ENCODE assay signal across 8 cellular contexts in the genomic region with DNA sequence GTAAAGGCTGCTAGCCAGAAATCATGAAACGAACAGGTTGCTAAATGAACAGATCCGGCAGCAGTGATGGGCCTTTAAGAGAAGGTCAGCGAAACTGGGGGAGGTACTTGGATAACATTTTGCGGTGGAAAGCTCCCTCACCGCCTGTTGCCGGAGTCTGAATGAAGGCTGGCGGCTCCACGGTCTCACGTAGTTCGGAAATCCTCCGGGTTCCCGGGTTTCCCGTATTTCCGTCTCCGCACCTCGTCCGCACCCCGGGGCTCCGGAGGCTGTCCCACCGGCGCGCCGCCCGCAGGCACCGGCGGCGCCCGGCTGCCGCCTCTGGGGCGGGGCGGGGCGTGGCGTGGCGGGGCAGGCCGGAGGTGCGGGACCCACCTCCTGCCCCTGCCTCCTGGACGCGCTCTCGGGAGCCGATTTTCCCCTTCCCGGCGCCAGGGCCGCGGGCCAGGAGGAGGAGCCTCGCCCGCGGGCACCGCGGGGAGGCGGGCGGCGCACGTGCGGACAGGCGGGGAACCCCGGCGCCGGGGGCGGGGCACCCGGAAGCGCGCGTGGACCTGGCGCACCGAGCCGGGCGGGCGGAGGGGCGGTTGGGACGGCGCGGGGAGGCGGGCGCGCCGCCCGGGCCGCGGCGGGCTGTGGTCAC. TPM values are rescaled to one million over a fixed set of nuclear protein-coding genes. Genes with fewer than 3 reads are reported as not detected.
DNase-seq lines count a peak whose midpoint lies in the region; ATAC-seq and TF ChIP-seq lines count a peak whose summit lies in the region.

A gene with protein sequence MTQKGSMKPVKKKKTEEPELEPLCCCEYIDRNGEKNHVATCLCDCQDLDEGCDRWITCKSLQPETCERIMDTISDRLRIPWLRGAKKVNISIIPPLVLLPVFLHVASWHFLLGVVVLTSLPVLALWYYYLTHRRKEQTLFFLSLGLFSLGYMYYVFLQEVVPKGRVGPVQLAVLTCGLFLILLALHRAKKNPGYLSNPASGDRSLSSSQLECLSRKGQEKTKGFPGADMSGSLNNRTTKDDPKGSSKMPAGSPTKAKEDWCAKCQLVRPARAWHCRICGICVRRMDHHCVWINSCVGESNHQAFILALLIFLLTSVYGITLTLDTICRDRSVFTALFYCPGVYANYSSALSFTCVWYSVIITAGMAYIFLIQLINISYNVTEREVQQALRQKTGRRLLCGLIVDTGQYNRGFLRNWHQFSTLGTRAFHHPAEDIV (plus strand): TSS at position 642 of the 643 bp plus-strand sequence. CDS start 790 bp downstream, outside the sequence.

- H3K9me3 Mint-ChIP-seq in CD14-positive monocyte, result peaks cover 0 to 2% (median 0%) of the 10 kb centered on the region in 7 donors
- no peaks in the 10 kb centered on the region for H3K9me3 Mint-ChIP-seq in effector memory CD8-positive, alpha-beta T cell

- H3K27me3 Mint-ChIP-seq in CD14-positive monocyte (ENCODE audit: low read depth in 3 of 3), result peaks cover 11 to 28% (median 17%) of the 10 kb centered on the region in 3 donors
- peaks cover 11 to 27% of the 10 kb centered on the region in 2 donors for H3K27me3 Mint-ChIP-seq in effector memory CD8-positive, alpha-beta T cell

- WGBS in mesodermal cell (ENCODE audit: insufficient coverage in 2 of 2), 2 experiments, result 0 to 1% methylated on average over 48 to 64 of the region's 80 CpGs

- no peaks in the 10 kb centered on the region for H3K36me3 ChIP-seq in mesodermal cell (ENCODE audit: control insufficient read depth, insufficient read depth, low read length)

- H3K36me3 Mint-ChIP-seq in CD14-positive monocyte, result peaks cover 0 to 3% of the 10 kb centered on the region in 2 donors
- no peaks in the 10 kb centered on the region for H3K36me3 Mint-ChIP-seq in effector memory CD8-positive, alpha-beta T cell (ENCODE audit: insufficient read depth)

- H3K9me3 ChIP-seq in mesodermal cell (ENCODE audit: control insufficient read depth, low read length), result no peaks in the 10 kb centered on the region

- no peaks in the 10 kb centered on the region for H3K4me1 ChIP-seq in mesodermal cell (ENCODE audit: control insufficient read depth, insufficient read depth, low read length, poor library complexity, severe bottlenecking)

- ATAC-seq in GM19438 (IDR thresholded peaks at IDR 0.05; ENCODE audit: low read depth, unreplicated experiment), result peak; percentile 66
- ATAC-seq in HG03521 (IDR thresholded peaks at IDR 0.05; ENCODE audit: unreplicated experiment), result peak; percentile 72
- peak; percentile 90 for ATAC-seq in effector memory CD8-positive, alpha-beta T cell (replicated peaks)

- DNase-seq in CD14-positive monocyte (ENCODE audit: low spot score) (no peak), NCI-H748 treated with DMSO at 0.1 percent for 48 hours (lab: John Stamatoyannopoulos, UW) (peak; percentile 4)
- DNase-seq in activated CD8-positive, alpha-beta memory T cell treated with anti-CD3 and anti-CD28 coated beads for 24 hours, result peak; percentile 85
- DNase-seq in effector memory CD8-positive, alpha-beta T cell, result peak; percentile 64 to 71 (median 68)
- DNase-seq in stimulated activated CD8-positive, alpha-beta memory T cell treated with anti-CD3 and anti-CD28 coated beads, Interleukin-15, amount 100 ng/mL, for 4 hours (ENCODE audit: low read depth in 2 of 2), result peak; percentile 9 to 55

- no peak within 1 kb of the TSS for H3K27ac Mint-ChIP-seq in CD14-positive monocyte
- H3K27ac Mint-ChIP-seq in effector memory CD8-positive, alpha-beta T cell, result peak within 1 kb of the TSS; percentile 17 to 75

- peaks cover 8% of the 10 kb centered on the region for H3K4me1 Mint-ChIP-seq in CD14-positive monocyte
- peaks cover 4 to 6% of the 10 kb centered on the region in 2 donors for H3K4me1 Mint-ChIP-seq in effector memory CD8-positive, alpha-beta T cell (ENCODE audit: low read depth in 2 of 2)

- intact Hi-C loops in CD14-positive monocyte (cut with micrococcal nuclease), result no loop called here

- peak within 1 kb of the TSS; percentile 44 for H3K4me3 ChIP-seq in mesodermal cell (ENCODE audit: extremely low read depth, insufficient read depth, low read length, poor library complexity, severe bottlenecking)

- H3K4me3 Mint-ChIP-seq in CD14-positive monocyte, result peak within 1 kb of the TSS; percentile 82 to 89
- peak within 1 kb of the TSS; percentile 77 to 81 for H3K4me3 Mint-ChIP-seq in effector memory CD8-positive, alpha-beta T cell

- TF ChIP-seq CTCF in CD14-positive monocyte (IDR thresholded peaks at IDR 0.05), result no peak

- no peak within 1 kb of the TSS for H3K27ac ChIP-seq in mesodermal cell (ENCODE audit: low read depth, low read length, severe bottlenecking)

RNA-seq across cellular contexts. Expression of the gene that starts here (rescaled TPM):
- polyA plus RNA-seq in CD14-positive monocyte, result under 1 TPM; 0.05 to 0.28 TPM
- polyA plus RNA-seq in mesodermal cell (2013, experiment 1 of 2), result 1.5 TPM
- 1.2 TPM for polyA plus RNA-seq in mesodermal cell (2013, experiment 2 of 2)

Comparison
In these comparisons a context has a peak if more than half of its experiments do, and no peak if none do; other contexts are left out.
1. H3K27ac Mint-ChIP-seq: peak in effector memory CD8-positive, alpha-beta T cell (2 of 2); none in CD14-positive monocyte (0 of 7).
2. Peak in every context shown above with its lines, with median percentiles within 50 percentile points of each other: ATAC-seq.